1 cellular context compared by ENCODE assay signal in genomic region chr10:17229016-17229716, GRCh38.
A peak's percentile ranks its signal among the peaks of the same experiment; 100 is the strongest.
TF ChIP-seq lines count a peak whose summit lies in the region.

No MANE protein-coding gene starts in this region.

TF ChIP-seq in K562, 482 proteins besides CTCF, POLR2A, EP300 and RAD21 (continued from another document and continues in another):
- TF ChIP-seq E2F6 (IDR thresholded peaks at IDR 0.05; ENCODE audit: borderline replicate concordance in 1 of 2, extremely low read depth in 1 of 2, insufficient read depth in 1 of 2, insufficient read length in 1 of 2, low read depth in 1 of 2, low read length in 1 of 2, poor library complexity in 1 of 2, severe bottlenecking in 1 of 2) (peak; percentile 88 to 92), FIP1L1 (IDR thresholded peaks at IDR 0.05; ENCODE audit: low read depth, low read length, poor library complexity, severe bottlenecking) (peak; percentile 97), NCOA1 (IDR thresholded peaks at IDR 0.05; ENCODE audit: low read depth) (no peak), BACH1 (tag; IDR thresholded peaks at IDR 0.05) (no peak), POLR2AphosphoS5 (IDR thresholded peaks at IDR 0.05; ENCODE audit: control insufficient read depth, insufficient read depth, low read depth, low read length) (0 out of 2 replicates have a peak, but pooled peaks have one; percentile 43), NFRKB (IDR thresholded peaks at IDR 0.05; ENCODE audit: low read depth) (no peak; the same call in 1 of the 2 replicates), SUPT5H (IDR thresholded peaks at IDR 0.05) (peak; percentile 81), GABPB1 (CRISPR knock-in tag; IDR thresholded peaks at IDR 0.05) (peak; percentile 6), LCOR (CRISPR knock-in tag; IDR thresholded peaks at IDR 0.05) (peak; percentile 92; the same call in 1 of the 2 replicates), CBX8 (IDR thresholded peaks at IDR 0.05; ENCODE audit: borderline replicate concordance, extremely low read depth, low read depth, low read length, poor library complexity, severe bottlenecking) (no peak), CEBPZ (IDR thresholded peaks at IDR 0.05; ENCODE audit: borderline replicate concordance, low read depth, low read length) (no peak), NFIX (CRISPR knock-in tag; IDR thresholded peaks at IDR 0.05; ENCODE audit: low read depth) (no peak), CUX1 (CRISPR knock-in tag; IDR thresholded peaks at IDR 0.05) (no peak), XRCC5 (IDR thresholded peaks at IDR 0.05; ENCODE audit: low read depth, low read length) (no peak), BCOR (IDR thresholded peaks at IDR 0.05) (peak; percentile 6; the same call in 1 of the 2 replicates), CREB1 (IDR thresholded peaks at IDR 0.05) (no peak), CREB1 (CRISPR knock-in tag; IDR thresholded peaks at IDR 0.05) (0 out of 2 replicates have a peak, but pooled peaks have one; percentile 35), PHF8 (IDR thresholded peaks at IDR 0.05; ENCODE audit: borderline replicate concordance, low read length) (peak; percentile 60; the same call in 1 of the 2 replicates), RBBP5 (IDR thresholded peaks at IDR 0.05; ENCODE audit: borderline replicate concordance, insufficient read depth, low read length, poor library complexity, severe bottlenecking) (peak; percentile 73), RBM22 (IDR thresholded peaks at IDR 0.05; ENCODE audit: low read depth, low read length, poor library complexity, severe bottlenecking) (peak; percentile 80), ZNF232 (CRISPR knock-in tag; IDR thresholded peaks at IDR 0.05) (peak; percentile 91), POLR2H (tag; IDR thresholded peaks at IDR 0.05; ENCODE audit: low read depth) (peak; percentile 54; the same call in 1 of the 2 replicates)
- TF ChIP-seq, protein P1, sequence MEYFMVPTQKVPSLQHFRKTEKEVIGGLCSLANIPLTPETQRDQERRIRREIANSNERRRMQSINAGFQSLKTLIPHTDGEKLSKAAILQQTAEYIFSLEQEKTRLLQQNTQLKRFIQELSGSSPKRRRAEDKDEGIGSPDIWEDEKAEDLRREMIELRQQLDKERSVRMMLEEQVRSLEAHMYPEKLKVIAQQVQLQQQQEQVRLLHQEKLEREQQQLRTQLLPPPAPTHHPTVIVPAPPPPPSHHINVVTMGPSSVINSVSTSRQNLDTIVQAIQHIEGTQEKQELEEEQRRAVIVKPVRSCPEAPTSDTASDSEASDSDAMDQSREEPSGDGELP (CRISPR knock-in tag; IDR thresholded peaks at IDR 0.05; ENCODE audit: borderline replicate concordance), result 0 out of 2 replicates have a peak, but pooled peaks have one; percentile 29
- TF ChIP-seq, protein P2, sequence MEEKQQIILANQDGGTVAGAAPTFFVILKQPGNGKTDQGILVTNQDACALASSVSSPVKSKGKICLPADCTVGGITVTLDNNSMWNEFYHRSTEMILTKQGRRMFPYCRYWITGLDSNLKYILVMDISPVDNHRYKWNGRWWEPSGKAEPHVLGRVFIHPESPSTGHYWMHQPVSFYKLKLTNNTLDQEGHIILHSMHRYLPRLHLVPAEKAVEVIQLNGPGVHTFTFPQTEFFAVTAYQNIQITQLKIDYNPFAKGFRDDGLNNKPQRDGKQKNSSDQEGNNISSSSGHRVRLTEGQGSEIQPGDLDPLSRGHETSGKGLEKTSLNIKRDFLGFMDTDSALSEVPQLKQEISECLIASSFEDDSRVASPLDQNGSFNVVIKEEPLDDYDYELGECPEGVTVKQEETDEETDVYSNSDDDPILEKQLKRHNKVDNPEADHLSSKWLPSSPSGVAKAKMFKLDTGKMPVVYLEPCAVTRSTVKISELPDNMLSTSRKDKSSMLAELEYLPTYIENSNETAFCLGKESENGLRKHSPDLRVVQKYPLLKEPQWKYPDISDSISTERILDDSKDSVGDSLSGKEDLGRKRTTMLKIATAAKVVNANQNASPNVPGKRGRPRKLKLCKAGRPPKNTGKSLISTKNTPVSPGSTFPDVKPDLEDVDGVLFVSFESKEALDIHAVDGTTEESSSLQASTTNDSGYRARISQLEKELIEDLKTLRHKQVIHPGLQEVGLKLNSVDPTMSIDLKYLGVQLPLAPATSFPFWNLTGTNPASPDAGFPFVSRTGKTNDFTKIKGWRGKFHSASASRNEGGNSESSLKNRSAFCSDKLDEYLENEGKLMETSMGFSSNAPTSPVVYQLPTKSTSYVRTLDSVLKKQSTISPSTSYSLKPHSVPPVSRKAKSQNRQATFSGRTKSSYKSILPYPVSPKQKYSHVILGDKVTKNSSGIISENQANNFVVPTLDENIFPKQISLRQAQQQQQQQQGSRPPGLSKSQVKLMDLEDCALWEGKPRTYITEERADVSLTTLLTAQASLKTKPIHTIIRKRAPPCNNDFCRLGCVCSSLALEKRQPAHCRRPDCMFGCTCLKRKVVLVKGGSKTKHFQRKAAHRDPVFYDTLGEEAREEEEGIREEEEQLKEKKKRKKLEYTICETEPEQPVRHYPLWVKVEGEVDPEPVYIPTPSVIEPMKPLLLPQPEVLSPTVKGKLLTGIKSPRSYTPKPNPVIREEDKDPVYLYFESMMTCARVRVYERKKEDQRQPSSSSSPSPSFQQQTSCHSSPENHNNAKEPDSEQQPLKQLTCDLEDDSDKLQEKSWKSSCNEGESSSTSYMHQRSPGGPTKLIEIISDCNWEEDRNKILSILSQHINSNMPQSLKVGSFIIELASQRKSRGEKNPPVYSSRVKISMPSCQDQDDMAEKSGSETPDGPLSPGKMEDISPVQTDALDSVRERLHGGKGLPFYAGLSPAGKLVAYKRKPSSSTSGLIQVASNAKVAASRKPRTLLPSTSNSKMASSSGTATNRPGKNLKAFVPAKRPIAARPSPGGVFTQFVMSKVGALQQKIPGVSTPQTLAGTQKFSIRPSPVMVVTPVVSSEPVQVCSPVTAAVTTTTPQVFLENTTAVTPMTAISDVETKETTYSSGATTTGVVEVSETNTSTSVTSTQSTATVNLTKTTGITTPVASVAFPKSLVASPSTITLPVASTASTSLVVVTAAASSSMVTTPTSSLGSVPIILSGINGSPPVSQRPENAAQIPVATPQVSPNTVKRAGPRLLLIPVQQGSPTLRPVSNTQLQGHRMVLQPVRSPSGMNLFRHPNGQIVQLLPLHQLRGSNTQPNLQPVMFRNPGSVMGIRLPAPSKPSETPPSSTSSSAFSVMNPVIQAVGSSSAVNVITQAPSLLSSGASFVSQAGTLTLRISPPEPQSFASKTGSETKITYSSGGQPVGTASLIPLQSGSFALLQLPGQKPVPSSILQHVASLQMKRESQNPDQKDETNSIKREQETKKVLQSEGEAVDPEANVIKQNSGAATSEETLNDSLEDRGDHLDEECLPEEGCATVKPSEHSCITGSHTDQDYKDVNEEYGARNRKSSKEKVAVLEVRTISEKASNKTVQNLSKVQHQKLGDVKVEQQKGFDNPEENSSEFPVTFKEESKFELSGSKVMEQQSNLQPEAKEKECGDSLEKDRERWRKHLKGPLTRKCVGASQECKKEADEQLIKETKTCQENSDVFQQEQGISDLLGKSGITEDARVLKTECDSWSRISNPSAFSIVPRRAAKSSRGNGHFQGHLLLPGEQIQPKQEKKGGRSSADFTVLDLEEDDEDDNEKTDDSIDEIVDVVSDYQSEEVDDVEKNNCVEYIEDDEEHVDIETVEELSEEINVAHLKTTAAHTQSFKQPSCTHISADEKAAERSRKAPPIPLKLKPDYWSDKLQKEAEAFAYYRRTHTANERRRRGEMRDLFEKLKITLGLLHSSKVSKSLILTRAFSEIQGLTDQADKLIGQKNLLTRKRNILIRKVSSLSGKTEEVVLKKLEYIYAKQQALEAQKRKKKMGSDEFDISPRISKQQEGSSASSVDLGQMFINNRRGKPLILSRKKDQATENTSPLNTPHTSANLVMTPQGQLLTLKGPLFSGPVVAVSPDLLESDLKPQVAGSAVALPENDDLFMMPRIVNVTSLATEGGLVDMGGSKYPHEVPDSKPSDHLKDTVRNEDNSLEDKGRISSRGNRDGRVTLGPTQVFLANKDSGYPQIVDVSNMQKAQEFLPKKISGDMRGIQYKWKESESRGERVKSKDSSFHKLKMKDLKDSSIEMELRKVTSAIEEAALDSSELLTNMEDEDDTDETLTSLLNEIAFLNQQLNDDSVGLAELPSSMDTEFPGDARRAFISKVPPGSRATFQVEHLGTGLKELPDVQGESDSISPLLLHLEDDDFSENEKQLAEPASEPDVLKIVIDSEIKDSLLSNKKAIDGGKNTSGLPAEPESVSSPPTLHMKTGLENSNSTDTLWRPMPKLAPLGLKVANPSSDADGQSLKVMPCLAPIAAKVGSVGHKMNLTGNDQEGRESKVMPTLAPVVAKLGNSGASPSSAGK (IDR thresholded peaks at IDR 0.05), result peak; percentile 98
- TF ChIP-seq, protein P3, sequence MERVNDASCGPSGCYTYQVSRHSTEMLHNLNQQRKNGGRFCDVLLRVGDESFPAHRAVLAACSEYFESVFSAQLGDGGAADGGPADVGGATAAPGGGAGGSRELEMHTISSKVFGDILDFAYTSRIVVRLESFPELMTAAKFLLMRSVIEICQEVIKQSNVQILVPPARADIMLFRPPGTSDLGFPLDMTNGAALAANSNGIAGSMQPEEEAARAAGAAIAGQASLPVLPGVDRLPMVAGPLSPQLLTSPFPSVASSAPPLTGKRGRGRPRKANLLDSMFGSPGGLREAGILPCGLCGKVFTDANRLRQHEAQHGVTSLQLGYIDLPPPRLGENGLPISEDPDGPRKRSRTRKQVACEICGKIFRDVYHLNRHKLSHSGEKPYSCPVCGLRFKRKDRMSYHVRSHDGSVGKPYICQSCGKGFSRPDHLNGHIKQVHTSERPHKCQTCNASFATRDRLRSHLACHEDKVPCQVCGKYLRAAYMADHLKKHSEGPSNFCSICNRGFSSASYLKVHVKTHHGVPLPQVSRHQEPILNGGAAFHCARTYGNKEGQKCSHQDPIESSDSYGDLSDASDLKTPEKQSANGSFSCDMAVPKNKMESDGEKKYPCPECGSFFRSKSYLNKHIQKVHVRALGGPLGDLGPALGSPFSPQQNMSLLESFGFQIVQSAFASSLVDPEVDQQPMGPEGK (CRISPR knock-in tag; IDR thresholded peaks at IDR 0.05; ENCODE audit: borderline replicate concordance), result no peak
